Comparison of ENCODE assay signal across 13 cellular contexts in genomic region chr20:1274485-1275313, GRCh38. TPM values are rescaled to one million over a fixed set of nuclear protein-coding genes. Genes with fewer than 3 reads are reported as not detected.
DNase-seq lines count a peak whose midpoint lies in the region; ATAC-seq and TF ChIP-seq lines count a peak whose summit lies in the region.
"Had no signal": no experiment of that assay in that cellular context is flagged by ENCODE, and none has a peak within 500 bp of the region (broad histone marks: within the 10 kb centered on the region; RNA-seq: fewer than 3 reads in every experiment).

No MANE protein-coding gene starts in this region.

- CTCF ChIA-PET in HEK293T (lab: Yijun Ruan, JAX): interaction anchor here (0.6 kb wide), 1 partner anchor 975 kb away, joined by 4 read pairs; no protein-coding TSS in a partner anchor

- DNase-seq in DMS153 treated with DMSO at 0.1 percent for 48 hours (lab: John Stamatoyannopoulos, UW; ENCODE audit: unreplicated experiment) (peak; percentile 71), NCI-H128 (lab: John Stamatoyannopoulos, UW; ENCODE audit: unreplicated experiment) (peak; percentile 84), NCI-H748 treated with DMSO at 0.1 percent for 48 hours (lab: John Stamatoyannopoulos, UW) (peak; percentile 44), myocyte (ENCODE audit: low read depth) (peak; percentile 59), GM13976 (ENCODE audit: low spot score) (no peak), HEK293T (ENCODE audit: extremely low spot score) (no peak)
- DNase-seq: activated B cell treated with CpG ODN at 0.5 μM for 24 hours; activated T-cell treated with anti-CD3 and anti-CD28 coated beads, Interleukin-2, amount 50 U/mL, for 4 hours; aorta; foreskin fibroblast; KG1; right cardiac atrium had no signal

- ATAC-seq in GM19455 (IDR thresholded peaks at IDR 0.05; ENCODE audit: unreplicated experiment): no peak
- ATAC-seq: activated T-cell treated with anti-CD3 and anti-CD28 coated beads, Interleukin-2, amount 50 U/mL, for 4 hours; right cardiac atrium had no signal

- no peak for TF ChIP-seq CTCF in GM13976 (IDR thresholded peaks at IDR 0.05; ENCODE audit: borderline replicate concordance, control extremely low read depth, extremely low read depth, insufficient read depth, missing control alignments)

- in situ Hi-C loops in GM13976 (cut with MboI; ENCODE audit: low sequenced_read_pairs, unreplicated experiment): no loop called here

- POLR2A ChIA-PET in HEK293T (lab: Yijun Ruan, JAX): interaction anchor here (1.8 kb wide), 1 partner anchor 9 kb away, joined by 5 read pairs; the partner anchor contains the start of gene SNPH

TF ChIP-seq in HEK293T, 16 proteins besides CTCF, POLR2A, EP300 and RAD21:
- TF ChIP-seq FOXM1 (IDR thresholded peaks at IDR 0.05; ENCODE audit: borderline replicate concordance): no peak
- TF ChIP-seq LEF1 (IDR thresholded peaks at IDR 0.05; ENCODE audit: borderline replicate concordance): no peak
- TF ChIP-seq ARNT (IDR thresholded peaks at IDR 0.05): no peak
- no peak for TF ChIP-seq FOXA1 (IDR thresholded peaks at IDR 0.05)
- no peak for TF ChIP-seq ELF4 (IDR thresholded peaks at IDR 0.05)
- no peak for TF ChIP-seq L3MBTL2 (conservative IDR thresholded peaks at IDR 0.05)
- no peak for TF ChIP-seq SP1 (IDR thresholded peaks at IDR 0.05)
- TF ChIP-seq NFRKB (IDR thresholded peaks at IDR 0.05): no peak

RNA-seq across cellular contexts. Expression of gene SNPH, which starts 8.6 kb away (rescaled TPM):
- total RNA-seq in myocyte: 29.4 and 36.5 TPM in 2 replicates
- polyA plus RNA-seq in myocyte (2012): 13.3 TPM

RNA-seq across cellular contexts. Expression of gene RAD21L1, which starts 48.9 kb away (rescaled TPM):
- total RNA-seq in myocyte: 0.08 and 0.57 TPM in 2 replicates
- 0.04 TPM for polyA plus RNA-seq in myocyte (2012)
- total RNA-seq: activated B cell treated with CpG ODN at 0.5 μM for 24 hours, aorta, right cardiac atrium had no signal
- polyA plus RNA-seq: aorta, right cardiac atrium had no signal

RNA-seq across cellular contexts. Expression of gene SDCBP2, which starts 54.2 kb away (rescaled TPM):
- 1.8 and 4.0 TPM in 2 replicates for total RNA-seq in myocyte
- 2.7 TPM for polyA plus RNA-seq in myocyte (2012)

Comparison
In these comparisons a context has a peak if more than half of its experiments do, and no peak if none do; other contexts are left out.
1. DNase-seq: peak in DMS153 treated with DMSO at 0.1 percent for 48 hours (single experiment), NCI-H128 (single experiment), NCI-H748 treated with DMSO at 0.1 percent for 48 hours (single experiment) and myocyte (single experiment); none in GM13976 (single experiment) and HEK293T (single experiment).